ENCODE assay signal across 1 cellular context in genomic region chr7:129831424-129832058, GRCh38.
A peak's percentile ranks its signal among the peaks of the same experiment; 100 is the strongest.
TF ChIP-seq lines count a peak whose summit lies in the region.

No MANE protein-coding gene starts in this region.

TF ChIP-seq in SK-N-SH, 30 proteins besides CTCF, POLR2A, EP300 and RAD21 (continued from another document):
- TF ChIP-seq, protein P1, sequence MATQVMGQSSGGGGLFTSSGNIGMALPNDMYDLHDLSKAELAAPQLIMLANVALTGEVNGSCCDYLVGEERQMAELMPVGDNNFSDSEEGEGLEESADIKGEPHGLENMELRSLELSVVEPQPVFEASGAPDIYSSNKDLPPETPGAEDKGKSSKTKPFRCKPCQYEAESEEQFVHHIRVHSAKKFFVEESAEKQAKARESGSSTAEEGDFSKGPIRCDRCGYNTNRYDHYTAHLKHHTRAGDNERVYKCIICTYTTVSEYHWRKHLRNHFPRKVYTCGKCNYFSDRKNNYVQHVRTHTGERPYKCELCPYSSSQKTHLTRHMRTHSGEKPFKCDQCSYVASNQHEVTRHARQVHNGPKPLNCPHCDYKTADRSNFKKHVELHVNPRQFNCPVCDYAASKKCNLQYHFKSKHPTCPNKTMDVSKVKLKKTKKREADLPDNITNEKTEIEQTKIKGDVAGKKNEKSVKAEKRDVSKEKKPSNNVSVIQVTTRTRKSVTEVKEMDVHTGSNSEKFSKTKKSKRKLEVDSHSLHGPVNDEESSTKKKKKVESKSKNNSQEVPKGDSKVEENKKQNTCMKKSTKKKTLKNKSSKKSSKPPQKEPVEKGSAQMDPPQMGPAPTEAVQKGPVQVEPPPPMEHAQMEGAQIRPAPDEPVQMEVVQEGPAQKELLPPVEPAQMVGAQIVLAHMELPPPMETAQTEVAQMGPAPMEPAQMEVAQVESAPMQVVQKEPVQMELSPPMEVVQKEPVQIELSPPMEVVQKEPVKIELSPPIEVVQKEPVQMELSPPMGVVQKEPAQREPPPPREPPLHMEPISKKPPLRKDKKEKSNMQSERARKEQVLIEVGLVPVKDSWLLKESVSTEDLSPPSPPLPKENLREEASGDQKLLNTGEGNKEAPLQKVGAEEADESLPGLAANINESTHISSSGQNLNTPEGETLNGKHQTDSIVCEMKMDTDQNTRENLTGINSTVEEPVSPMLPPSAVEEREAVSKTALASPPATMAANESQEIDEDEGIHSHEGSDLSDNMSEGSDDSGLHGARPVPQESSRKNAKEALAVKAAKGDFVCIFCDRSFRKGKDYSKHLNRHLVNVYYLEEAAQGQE (IDR thresholded peaks at IDR 0.05; ENCODE audit: low read depth, low read length), result peak; percentile 78; the same call in 1 of the 2 replicates
- TF ChIP-seq MEF2A (IDR thresholded peaks at IDR 0.05; ENCODE audit: borderline replicate concordance, low read depth) (peak; percentile 87; the same call in 1 of the 2 replicates), CHD2 (IDR thresholded peaks at IDR 0.05; ENCODE audit: low read length, partially characterized antibody) (no peak), USF1 (IDR thresholded peaks at IDR 0.05; ENCODE audit: borderline replicate concordance, low read depth) (0 out of 2 replicates have a peak, but pooled peaks have one; percentile 15), FOXJ3 (CRISPR knock-in tag; IDR thresholded peaks at IDR 0.05) (no peak), GABPA (IDR thresholded peaks at IDR 0.05; ENCODE audit: low read depth) (0 out of 2 replicates have a peak, but pooled peaks have one; percentile 16), TEAD4 (IDR thresholded peaks at IDR 0.05; ENCODE audit: borderline replicate concordance, insufficient read depth) (peak; percentile 99), RFX5 (IDR thresholded peaks at IDR 0.05; ENCODE audit: low read length) (no peak)
